Comparison of ENCODE assay signal across 1 cellular context in genomic region chr2:138601438-138602165, GRCh38.
A peak's percentile ranks its signal among the peaks of the same experiment; 100 is the strongest.
TF ChIP-seq lines count a peak whose summit lies in the region.

No MANE protein-coding gene starts in this region.

TF ChIP-seq in HepG2, 621 proteins besides CTCF, POLR2A, EP300 and RAD21:
- TF ChIP-seq CEBPZ (IDR thresholded peaks at IDR 0.05; ENCODE audit: low read length) (no peak), TAF15 (IDR thresholded peaks at IDR 0.05; ENCODE audit: low read depth, low read length, poor library complexity, severe bottlenecking) (no peak), ATF7 (IDR thresholded peaks at IDR 0.05) (peak; percentile 97), ATF7 (CRISPR knock-in tag; IDR thresholded peaks at IDR 0.05) (no peak), ZNF121 (CRISPR knock-in tag; IDR thresholded peaks at IDR 0.05) (no peak), TGIF2 (CRISPR knock-in tag; IDR thresholded peaks at IDR 0.05) (no peak), CREB1 (IDR thresholded peaks at IDR 0.05) (peak; percentile 72), CREB1 (CRISPR knock-in tag; IDR thresholded peaks at IDR 0.05) (no peak)
